In the genomic region with DNA sequence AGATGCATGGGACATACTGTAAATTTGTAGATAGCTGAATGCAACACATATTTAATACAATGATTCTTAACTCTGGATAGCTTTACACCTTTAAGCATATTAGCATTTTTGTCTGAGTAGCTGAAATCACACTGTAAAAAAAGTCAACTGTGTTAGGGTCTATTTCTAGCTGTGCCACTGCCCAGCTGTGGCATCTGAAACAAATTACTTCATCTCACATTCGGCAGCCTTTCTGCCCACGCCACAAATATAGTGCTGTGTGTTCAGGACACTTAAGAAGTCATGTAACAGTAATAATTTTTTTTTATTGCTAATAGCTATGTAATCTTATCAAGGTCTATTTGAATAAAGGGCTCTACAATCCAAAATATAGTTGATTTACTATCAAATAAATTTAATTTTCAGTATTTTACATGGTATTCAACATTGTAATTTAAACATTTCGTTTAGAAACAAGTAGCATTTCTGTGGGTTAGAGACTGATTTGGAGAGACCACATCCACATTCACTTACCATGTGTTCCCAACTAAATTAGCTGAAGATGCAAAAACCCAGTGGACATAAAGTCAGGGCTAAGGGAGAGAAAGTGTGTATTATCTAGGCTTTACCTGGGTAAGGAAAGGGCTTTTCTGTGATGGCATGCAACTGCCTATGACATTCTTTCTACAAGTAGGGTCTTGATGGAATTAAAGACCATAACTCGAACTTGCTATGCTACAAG, we compare ENCODE assay signal across 18 cellular contexts.
A peak's percentile ranks its signal among the peaks of the same experiment; 100 is the strongest.
DNase-seq lines count a peak whose midpoint lies in the region; ATAC-seq and TF ChIP-seq lines count a peak whose summit lies in the region.
"Had no signal": no experiment of that assay in that cellular context is flagged by ENCODE, and none has a peak within 500 bp of the region (broad histone marks: within the 10 kb centered on the region; RNA-seq: fewer than 3 reads in every experiment).

No MANE protein-coding gene starts in this region.

- H3K4me1 ChIP-seq in KMS-11 (ENCODE audit: low read depth, poor library complexity, severe bottlenecking) (peaks cover 20% of the 10 kb centered on the region), left ventricle myocardium inferior (no peaks in the 10 kb centered on the region), stomach (no peaks in the 10 kb centered on the region), smooth muscle cell (ENCODE audit: low read depth) (no peaks in the 10 kb centered on the region)

- peak; percentile 13 for DNase-seq in myocyte (ENCODE audit: low read depth)
- no peak for DNase-seq in left ventricle myocardium inferior
- no peak for DNase-seq in stomach
- no peak for DNase-seq in smooth muscle cell (lab: John Stamatoyannopoulos, UW; ENCODE audit: unreplicated experiment)
- DNase-seq: C1 segment of cervical spinal cord, DND-41, GDM1, HCEC 1CT, NCI-H1436 treated with DMSO at 0.1 percent for 48 hours, NCI-H2081, NCI-H510A treated with DMSO at 0.1 percent for 48 hours had no signal

- WGBS in stomach, 5 donors, result 75 to 83% (median 78%) methylated on average over 4 of the region's 4 CpGs
- 76% methylated on average over 4 of the region's 4 CpGs for WGBS in smooth muscle cell (ENCODE audit: low lambda C conversion rate)

- H2AFZ ChIP-seq in KMS-11 (ENCODE audit: low read depth), result no peak overlapping the region
- no peak overlapping the region for H2AFZ ChIP-seq in smooth muscle cell (ENCODE audit: low read depth)

- H3K27ac ChIP-seq in KMS-11 (no peak overlapping the region), left ventricle myocardium inferior (replicated peaks) (no peak overlapping the region), stomach (no peak overlapping the region), smooth muscle cell (ENCODE audit: low read depth) (no peak overlapping the region)
- H3K27ac ChIP-seq: HL-60 had no signal

- H3K4me2 ChIP-seq in KMS-11 (peak overlapping the region; percentile 59), smooth muscle cell (no peak overlapping the region)

- no peaks in the 10 kb centered on the region for H3F3A ChIP-seq in smooth muscle cell (ENCODE audit: low read depth)

- no peaks in the 10 kb centered on the region for H4K20me1 ChIP-seq in KMS-11 (ENCODE audit: insufficient read depth)
- no peaks in the 10 kb centered on the region for H4K20me1 ChIP-seq in smooth muscle cell (ENCODE audit: low read depth)

- H3K27me3 ChIP-seq in KMS-11 (ENCODE audit: insufficient read depth, low read depth) (no peaks in the 10 kb centered on the region), left ventricle myocardium inferior (ENCODE audit: low read depth) (no peaks in the 10 kb centered on the region), stomach (no peaks in the 10 kb centered on the region), smooth muscle cell (ENCODE audit: low read depth) (no peaks in the 10 kb centered on the region)

- H3K36me3 ChIP-seq in KMS-11 (ENCODE audit: insufficient read depth), result no peaks in the 10 kb centered on the region
- no peaks in the 10 kb centered on the region for H3K36me3 ChIP-seq in left ventricle myocardium inferior
- H3K36me3 ChIP-seq in stomach, result no peaks in the 10 kb centered on the region
- H3K36me3 ChIP-seq in smooth muscle cell (ENCODE audit: low read depth), result no peaks in the 10 kb centered on the region

- TF ChIP-seq EP300 in stomach (IDR thresholded peaks at IDR 0.05), result no peak

- H3K9ac ChIP-seq in KMS-11 (no peak overlapping the region), smooth muscle cell (ENCODE audit: low read depth) (no peak overlapping the region)

- TF ChIP-seq CTCF in KMS-11 (conservative IDR thresholded peaks at IDR 0.05; ENCODE audit: low read depth, low read length), result no peak
- TF ChIP-seq CTCF in left ventricle myocardium inferior (IDR thresholded peaks at IDR 0.05; ENCODE audit: borderline replicate concordance), result no peak
- no peak for TF ChIP-seq CTCF in stomach (IDR thresholded peaks at IDR 0.05)
- no peak for TF ChIP-seq CTCF in smooth muscle cell (IDR thresholded peaks at IDR 0.05; ENCODE audit: borderline replicate concordance, insufficient read depth, poor library complexity, severe bottlenecking)

- intact Hi-C loops in left ventricle myocardium inferior (cut with micrococcal nuclease), result no loop called here
- intact Hi-C loops in stomach (cut with DNase I; ENCODE audit: low total_unique reads), result no loop called here

- H3K9me3 ChIP-seq in left ventricle myocardium inferior (replicated peaks) (no peaks in the 10 kb centered on the region), stomach (no peaks in the 10 kb centered on the region), smooth muscle cell (replicated peaks; ENCODE audit: low read depth) (no peaks in the 10 kb centered on the region)

- H3K79me2 ChIP-seq in KMS-11 (ENCODE audit: insufficient read depth, low read depth) (no peaks in the 10 kb centered on the region), smooth muscle cell (ENCODE audit: low read depth) (no peaks in the 10 kb centered on the region)

- ATAC-seq in GM18498 (IDR thresholded peaks at IDR 0.05; ENCODE audit: unreplicated experiment) (peak; percentile 66), GM19324 (IDR thresholded peaks at IDR 0.05; ENCODE audit: low FRiP score, unreplicated experiment) (peak; percentile 81), HG03135 (IDR thresholded peaks at IDR 0.05; ENCODE audit: unreplicated experiment) (no peak)
- ATAC-seq: Panc1, Right ventricle myocardium inferior had no signal

- H3K4me3 ChIP-seq in KMS-11 (IDR thresholded peaks at IDR 0.05; ENCODE audit: insufficient read depth, low read depth, low read length), result no peak overlapping the region
- H3K4me3 ChIP-seq in left ventricle myocardium inferior, result no peak overlapping the region
- H3K4me3 ChIP-seq in stomach, result no peak overlapping the region
- no peak overlapping the region for H3K4me3 ChIP-seq in smooth muscle cell

- no peak for TF ChIP-seq POLR2A in stomach (IDR thresholded peaks at IDR 0.05)
